In the genomic region with DNA sequence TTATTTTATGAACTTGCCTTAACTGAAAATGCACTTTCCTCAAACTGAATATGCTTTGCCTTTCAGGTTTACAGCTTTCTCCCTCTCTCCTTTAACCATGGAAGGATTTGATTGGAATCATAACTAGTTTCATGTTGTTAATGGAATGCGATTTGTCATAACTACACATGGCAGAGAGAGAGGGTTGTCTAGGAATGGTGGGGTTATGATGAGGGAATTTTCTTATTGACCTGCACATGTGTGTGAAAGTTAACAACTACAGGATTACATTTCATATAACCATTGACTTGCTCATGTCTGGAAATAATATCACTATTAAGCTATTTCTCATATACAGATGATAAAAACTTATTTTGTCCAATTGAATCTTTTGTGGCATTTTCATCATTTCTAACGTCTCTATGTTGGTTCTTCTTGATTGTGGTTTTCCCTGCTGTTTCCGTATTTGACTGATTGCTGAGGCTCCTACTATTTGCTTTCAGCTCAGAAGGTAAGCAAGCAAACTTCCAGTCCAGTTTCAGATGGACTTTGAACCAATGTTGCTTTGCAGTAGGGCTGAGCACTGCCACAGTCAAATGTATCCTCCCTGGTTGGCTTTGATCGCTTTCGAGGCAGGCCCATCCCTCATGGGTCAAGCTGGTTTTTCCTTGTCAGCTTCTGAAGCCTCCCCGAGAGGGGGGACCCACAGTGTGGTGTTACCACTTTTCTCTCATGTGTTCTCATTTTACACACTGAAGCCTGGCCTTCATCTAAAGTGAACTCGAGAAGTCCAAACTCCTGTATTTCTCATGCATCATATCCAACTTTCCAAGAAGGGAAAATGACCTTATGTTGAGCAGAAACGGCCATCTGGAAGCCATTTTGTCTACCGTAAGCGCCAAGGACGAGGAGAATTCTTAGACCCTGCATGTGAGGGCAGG, we compare ENCODE assay signal across 1 cellular context.
TF ChIP-seq lines count a peak whose summit lies in the region.

No MANE protein-coding gene starts in this region.

TF ChIP-seq in HepG2, 621 proteins besides CTCF, POLR2A, EP300 and RAD21 (continued from another document and continues in another):
- TF ChIP-seq, protein P1, sequence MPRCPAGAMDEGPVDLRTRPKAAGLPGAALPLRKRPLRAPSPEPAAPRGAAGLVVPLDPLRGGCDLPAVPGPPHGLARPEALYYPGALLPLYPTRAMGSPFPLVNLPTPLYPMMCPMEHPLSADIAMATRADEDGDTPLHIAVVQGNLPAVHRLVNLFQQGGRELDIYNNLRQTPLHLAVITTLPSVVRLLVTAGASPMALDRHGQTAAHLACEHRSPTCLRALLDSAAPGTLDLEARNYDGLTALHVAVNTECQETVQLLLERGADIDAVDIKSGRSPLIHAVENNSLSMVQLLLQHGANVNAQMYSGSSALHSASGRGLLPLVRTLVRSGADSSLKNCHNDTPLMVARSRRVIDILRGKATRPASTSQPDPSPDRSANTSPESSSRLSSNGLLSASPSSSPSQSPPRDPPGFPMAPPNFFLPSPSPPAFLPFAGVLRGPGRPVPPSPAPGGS (CRISPR knock-in tag; IDR thresholded peaks at IDR 0.05) = peak; percentile 88; the same call in 1 of the 2 replicates
- TF ChIP-seq, protein P2, sequence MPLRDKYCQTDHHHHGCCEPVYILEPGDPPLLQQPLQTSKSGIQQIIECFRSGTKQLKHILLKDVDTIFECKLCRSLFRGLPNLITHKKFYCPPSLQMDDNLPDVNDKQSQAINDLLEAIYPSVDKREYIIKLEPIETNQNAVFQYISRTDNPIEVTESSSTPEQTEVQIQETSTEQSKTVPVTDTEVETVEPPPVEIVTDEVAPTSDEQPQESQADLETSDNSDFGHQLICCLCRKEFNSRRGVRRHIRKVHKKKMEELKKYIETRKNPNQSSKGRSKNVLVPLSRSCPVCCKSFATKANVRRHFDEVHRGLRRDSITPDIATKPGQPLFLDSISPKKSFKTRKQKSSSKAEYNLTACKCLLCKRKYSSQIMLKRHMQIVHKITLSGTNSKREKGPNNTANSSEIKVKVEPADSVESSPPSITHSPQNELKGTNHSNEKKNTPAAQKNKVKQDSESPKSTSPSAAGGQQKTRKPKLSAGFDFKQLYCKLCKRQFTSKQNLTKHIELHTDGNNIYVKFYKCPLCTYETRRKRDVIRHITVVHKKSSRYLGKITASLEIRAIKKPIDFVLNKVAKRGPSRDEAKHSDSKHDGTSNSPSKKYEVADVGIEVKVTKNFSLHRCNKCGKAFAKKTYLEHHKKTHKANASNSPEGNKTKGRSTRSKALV (CRISPR knock-in tag; IDR thresholded peaks at IDR 0.05) = peak; percentile 90
- TF ChIP-seq YY1 (IDR thresholded peaks at IDR 0.05; ENCODE audit: insufficient read depth, insufficient replicate concordance, low read depth, low read length) (peak; percentile 80), RORA (CRISPR knock-in tag; IDR thresholded peaks at IDR 0.05) (no peak), MXD4 (CRISPR knock-in tag; IDR thresholded peaks at IDR 0.05) (peak; percentile 46), TAF1 (CRISPR knock-in tag; IDR thresholded peaks at IDR 0.05) (peak; percentile 53), XRCC5 (optimal IDR thresholded peaks at IDR 0.05; ENCODE audit: low read length) (peak; percentile 68), ZNF234 (CRISPR knock-in tag; conservative IDR thresholded peaks at IDR 0.05) (no peak), ISX (CRISPR knock-in tag; conservative IDR thresholded peaks at IDR 0.05) (0 out of 2 replicates have a peak, but pooled peaks have one; percentile 45), SNRNP70 (IDR thresholded peaks at IDR 0.05; ENCODE audit: low read depth, low read length) (no peak), ZNF430 (CRISPR knock-in tag; IDR thresholded peaks at IDR 0.05) (peak; percentile 91), YEATS2 (CRISPR knock-in tag; IDR thresholded peaks at IDR 0.05; ENCODE audit: borderline replicate concordance) (peak; percentile 79; the same call in 1 of the 2 replicates), SOX5 (CRISPR knock-in tag; IDR thresholded peaks at IDR 0.05; ENCODE audit: borderline replicate concordance) (peak; percentile 92), ZNF564 (CRISPR knock-in tag; IDR thresholded peaks at IDR 0.05) (peak; percentile 86; the same call in 1 of the 2 replicates), ZNF230 (CRISPR knock-in tag; IDR thresholded peaks at IDR 0.05) (peak; percentile 94; the same call in 1 of the 2 replicates), ZNF788 (CRISPR knock-in tag; IDR thresholded peaks at IDR 0.05; ENCODE audit: borderline replicate concordance) (peak; percentile 88; the same call in 1 of the 2 replicates), SAFB2 (CRISPR knock-in tag; IDR thresholded peaks at IDR 0.05; ENCODE audit: borderline replicate concordance, low read depth) (peak; percentile 69; the same call in 1 of the 2 replicates), ZNF543 (CRISPR knock-in tag; IDR thresholded peaks at IDR 0.05) (0 out of 2 replicates have a peak, but pooled peaks have one; percentile 10), FOXO1 (CRISPR knock-in tag; IDR thresholded peaks at IDR 0.05) (peak; percentile 98), ZFP1 (CRISPR knock-in tag; IDR thresholded peaks at IDR 0.05) (peak; percentile 78; the same call in 1 of the 2 replicates), LCORL (IDR thresholded peaks at IDR 0.05) (no peak), LCORL (CRISPR knock-in tag; IDR thresholded peaks at IDR 0.05) (peak; percentile 92), ZNF747 (CRISPR knock-in tag; IDR thresholded peaks at IDR 0.05; ENCODE audit: borderline replicate concordance) (peak; percentile 86; the same call in 1 of the 2 replicates), MED13 (CRISPR knock-in tag; IDR thresholded peaks at IDR 0.05) (peak; percentile 81), FOXP1 (IDR thresholded peaks at IDR 0.05) (no peak), FOXP1 (CRISPR knock-in tag; IDR thresholded peaks at IDR 0.05) (peak; percentile 93)
- TF ChIP-seq, protein P3, sequence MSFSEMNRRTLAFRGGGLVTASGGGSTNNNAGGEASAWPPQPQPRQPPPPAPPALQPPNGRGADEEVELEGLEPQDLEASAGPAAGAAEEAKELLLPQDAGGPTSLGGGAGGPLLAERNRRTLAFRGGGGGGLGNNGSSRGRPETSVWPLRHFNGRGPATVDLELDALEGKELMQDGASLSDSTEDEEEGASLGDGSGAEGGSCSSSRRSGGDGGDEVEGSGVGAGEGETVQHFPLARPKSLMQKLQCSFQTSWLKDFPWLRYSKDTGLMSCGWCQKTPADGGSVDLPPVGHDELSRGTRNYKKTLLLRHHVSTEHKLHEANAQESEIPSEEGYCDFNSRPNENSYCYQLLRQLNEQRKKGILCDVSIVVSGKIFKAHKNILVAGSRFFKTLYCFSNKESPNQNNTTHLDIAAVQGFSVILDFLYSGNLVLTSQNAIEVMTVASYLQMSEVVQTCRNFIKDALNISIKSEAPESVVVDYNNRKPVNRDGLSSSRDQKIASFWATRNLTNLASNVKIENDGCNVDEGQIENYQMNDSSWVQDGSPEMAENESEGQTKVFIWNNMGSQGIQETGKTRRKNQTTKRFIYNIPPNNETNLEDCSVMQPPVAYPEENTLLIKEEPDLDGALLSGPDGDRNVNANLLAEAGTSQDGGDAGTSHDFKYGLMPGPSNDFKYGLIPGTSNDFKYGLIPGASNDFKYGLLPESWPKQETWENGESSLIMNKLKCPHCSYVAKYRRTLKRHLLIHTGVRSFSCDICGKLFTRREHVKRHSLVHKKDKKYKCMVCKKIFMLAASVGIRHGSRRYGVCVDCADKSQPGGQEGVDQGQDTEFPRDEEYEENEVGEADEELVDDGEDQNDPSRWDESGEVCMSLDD (CRISPR knock-in tag; IDR thresholded peaks at IDR 0.05; ENCODE audit: borderline replicate concordance) = no peak
- TF ChIP-seq, protein P4, sequence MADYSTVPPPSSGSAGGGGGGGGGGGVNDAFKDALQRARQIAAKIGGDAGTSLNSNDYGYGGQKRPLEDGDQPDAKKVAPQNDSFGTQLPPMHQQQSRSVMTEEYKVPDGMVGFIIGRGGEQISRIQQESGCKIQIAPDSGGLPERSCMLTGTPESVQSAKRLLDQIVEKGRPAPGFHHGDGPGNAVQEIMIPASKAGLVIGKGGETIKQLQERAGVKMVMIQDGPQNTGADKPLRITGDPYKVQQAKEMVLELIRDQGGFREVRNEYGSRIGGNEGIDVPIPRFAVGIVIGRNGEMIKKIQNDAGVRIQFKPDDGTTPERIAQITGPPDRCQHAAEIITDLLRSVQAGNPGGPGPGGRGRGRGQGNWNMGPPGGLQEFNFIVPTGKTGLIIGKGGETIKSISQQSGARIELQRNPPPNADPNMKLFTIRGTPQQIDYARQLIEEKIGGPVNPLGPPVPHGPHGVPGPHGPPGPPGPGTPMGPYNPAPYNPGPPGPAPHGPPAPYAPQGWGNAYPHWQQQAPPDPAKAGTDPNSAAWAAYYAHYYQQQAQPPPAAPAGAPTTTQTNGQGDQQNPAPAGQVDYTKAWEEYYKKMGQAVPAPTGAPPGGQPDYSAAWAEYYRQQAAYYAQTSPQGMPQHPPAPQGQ (CRISPR knock-in tag; IDR thresholded peaks at IDR 0.05; ENCODE audit: borderline replicate concordance) = 0 out of 2 replicates have a peak, but pooled peaks have one; percentile 30
- TF ChIP-seq, protein P5, sequence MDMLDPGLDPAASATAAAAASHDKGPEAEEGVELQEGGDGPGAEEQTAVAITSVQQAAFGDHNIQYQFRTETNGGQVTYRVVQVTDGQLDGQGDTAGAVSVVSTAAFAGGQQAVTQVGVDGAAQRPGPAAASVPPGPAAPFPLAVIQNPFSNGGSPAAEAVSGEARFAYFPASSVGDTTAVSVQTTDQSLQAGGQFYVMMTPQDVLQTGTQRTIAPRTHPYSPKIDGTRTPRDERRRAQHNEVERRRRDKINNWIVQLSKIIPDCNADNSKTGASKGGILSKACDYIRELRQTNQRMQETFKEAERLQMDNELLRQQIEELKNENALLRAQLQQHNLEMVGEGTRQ (IDR thresholded peaks at IDR 0.05; ENCODE audit: low read depth, low read length) = no peak
- TF ChIP-seq, protein P5 (CRISPR knock-in tag; IDR thresholded peaks at IDR 0.05; ENCODE audit: borderline replicate concordance) = no peak
- TF ChIP-seq, protein P6, sequence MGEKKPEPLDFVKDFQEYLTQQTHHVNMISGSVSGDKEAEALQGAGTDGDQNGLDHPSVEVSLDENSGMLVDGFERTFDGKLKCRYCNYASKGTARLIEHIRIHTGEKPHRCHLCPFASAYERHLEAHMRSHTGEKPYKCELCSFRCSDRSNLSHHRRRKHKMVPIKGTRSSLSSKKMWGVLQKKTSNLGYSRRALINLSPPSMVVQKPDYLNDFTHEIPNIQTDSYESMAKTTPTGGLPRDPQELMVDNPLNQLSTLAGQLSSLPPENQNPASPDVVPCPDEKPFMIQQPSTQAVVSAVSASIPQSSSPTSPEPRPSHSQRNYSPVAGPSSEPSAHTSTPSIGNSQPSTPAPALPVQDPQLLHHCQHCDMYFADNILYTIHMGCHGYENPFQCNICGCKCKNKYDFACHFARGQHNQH (CRISPR knock-in tag; IDR thresholded peaks at IDR 0.05) = peak; percentile 98
- TF ChIP-seq, protein P7, sequence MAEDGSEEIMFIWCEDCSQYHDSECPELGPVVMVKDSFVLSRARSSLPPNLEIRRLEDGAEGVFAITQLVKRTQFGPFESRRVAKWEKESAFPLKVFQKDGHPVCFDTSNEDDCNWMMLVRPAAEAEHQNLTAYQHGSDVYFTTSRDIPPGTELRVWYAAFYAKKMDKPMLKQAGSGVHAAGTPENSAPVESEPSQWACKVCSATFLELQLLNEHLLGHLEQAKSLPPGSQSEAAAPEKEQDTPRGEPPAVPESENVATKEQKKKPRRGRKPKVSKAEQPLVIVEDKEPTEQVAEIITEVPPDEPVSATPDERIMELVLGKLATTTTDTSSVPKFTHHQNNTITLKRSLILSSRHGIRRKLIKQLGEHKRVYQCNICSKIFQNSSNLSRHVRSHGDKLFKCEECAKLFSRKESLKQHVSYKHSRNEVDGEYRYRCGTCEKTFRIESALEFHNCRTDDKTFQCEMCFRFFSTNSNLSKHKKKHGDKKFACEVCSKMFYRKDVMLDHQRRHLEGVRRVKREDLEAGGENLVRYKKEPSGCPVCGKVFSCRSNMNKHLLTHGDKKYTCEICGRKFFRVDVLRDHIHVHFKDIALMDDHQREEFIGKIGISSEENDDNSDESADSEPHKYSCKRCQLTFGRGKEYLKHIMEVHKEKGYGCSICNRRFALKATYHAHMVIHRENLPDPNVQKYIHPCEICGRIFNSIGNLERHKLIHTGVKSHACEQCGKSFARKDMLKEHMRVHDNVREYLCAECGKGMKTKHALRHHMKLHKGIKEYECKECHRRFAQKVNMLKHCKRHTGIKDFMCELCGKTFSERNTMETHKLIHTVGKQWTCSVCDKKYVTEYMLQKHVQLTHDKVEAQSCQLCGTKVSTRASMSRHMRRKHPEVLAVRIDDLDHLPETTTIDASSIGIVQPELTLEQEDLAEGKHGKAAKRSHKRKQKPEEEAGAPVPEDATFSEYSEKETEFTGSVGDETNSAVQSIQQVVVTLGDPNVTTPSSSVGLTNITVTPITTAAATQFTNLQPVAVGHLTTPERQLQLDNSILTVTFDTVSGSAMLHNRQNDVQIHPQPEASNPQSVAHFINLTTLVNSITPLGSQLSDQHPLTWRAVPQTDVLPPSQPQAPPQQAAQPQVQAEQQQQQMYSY (CRISPR knock-in tag; IDR thresholded peaks at IDR 0.05) = peak; percentile 71; the same call in 1 of the 2 replicates
- TF ChIP-seq, protein P8, sequence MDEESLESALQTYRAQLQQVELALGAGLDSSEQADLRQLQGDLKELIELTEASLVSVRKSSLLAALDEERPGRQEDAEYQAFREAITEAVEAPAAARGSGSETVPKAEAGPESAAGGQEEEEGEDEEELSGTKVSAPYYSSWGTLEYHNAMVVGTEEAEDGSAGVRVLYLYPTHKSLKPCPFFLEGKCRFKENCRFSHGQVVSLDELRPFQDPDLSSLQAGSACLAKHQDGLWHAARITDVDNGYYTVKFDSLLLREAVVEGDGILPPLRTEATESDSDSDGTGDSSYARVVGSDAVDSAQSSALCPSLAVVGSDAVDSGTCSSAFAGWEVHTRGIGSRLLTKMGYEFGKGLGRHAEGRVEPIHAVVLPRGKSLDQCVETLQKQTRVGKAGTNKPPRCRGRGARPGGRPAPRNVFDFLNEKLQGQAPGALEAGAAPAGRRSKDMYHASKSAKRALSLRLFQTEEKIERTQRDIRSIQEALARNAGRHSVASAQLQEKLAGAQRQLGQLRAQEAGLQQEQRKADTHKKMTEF (CRISPR knock-in tag; IDR thresholded peaks at IDR 0.05) = peak; percentile 98
- TF ChIP-seq, protein P9, sequence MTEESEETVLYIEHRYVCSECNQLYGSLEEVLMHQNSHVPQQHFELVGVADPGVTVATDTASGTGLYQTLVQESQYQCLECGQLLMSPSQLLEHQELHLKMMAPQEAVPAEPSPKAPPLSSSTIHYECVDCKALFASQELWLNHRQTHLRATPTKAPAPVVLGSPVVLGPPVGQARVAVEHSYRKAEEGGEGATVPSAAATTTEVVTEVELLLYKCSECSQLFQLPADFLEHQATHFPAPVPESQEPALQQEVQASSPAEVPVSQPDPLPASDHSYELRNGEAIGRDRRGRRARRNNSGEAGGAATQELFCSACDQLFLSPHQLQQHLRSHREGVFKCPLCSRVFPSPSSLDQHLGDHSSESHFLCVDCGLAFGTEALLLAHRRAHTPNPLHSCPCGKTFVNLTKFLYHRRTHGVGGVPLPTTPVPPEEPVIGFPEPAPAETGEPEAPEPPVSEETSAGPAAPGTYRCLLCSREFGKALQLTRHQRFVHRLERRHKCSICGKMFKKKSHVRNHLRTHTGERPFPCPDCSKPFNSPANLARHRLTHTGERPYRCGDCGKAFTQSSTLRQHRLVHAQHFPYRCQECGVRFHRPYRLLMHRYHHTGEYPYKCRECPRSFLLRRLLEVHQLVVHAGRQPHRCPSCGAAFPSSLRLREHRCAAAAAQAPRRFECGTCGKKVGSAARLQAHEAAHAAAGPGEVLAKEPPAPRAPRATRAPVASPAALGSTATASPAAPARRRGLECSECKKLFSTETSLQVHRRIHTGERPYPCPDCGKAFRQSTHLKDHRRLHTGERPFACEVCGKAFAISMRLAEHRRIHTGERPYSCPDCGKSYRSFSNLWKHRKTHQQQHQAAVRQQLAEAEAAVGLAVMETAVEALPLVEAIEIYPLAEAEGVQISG (CRISPR knock-in tag; IDR thresholded peaks at IDR 0.05) = peak; percentile 88
